Comparison of ENCODE assay signal across 1 cellular context in genomic region chr3:4643904-4644547, GRCh38.
TF ChIP-seq lines count a peak whose summit lies in the region.

No MANE protein-coding gene starts in this region.

TF ChIP-seq in K562, 482 proteins besides CTCF, POLR2A, EP300 and RAD21 (continued from another document and continues in another):
- TF ChIP-seq, protein P1, sequence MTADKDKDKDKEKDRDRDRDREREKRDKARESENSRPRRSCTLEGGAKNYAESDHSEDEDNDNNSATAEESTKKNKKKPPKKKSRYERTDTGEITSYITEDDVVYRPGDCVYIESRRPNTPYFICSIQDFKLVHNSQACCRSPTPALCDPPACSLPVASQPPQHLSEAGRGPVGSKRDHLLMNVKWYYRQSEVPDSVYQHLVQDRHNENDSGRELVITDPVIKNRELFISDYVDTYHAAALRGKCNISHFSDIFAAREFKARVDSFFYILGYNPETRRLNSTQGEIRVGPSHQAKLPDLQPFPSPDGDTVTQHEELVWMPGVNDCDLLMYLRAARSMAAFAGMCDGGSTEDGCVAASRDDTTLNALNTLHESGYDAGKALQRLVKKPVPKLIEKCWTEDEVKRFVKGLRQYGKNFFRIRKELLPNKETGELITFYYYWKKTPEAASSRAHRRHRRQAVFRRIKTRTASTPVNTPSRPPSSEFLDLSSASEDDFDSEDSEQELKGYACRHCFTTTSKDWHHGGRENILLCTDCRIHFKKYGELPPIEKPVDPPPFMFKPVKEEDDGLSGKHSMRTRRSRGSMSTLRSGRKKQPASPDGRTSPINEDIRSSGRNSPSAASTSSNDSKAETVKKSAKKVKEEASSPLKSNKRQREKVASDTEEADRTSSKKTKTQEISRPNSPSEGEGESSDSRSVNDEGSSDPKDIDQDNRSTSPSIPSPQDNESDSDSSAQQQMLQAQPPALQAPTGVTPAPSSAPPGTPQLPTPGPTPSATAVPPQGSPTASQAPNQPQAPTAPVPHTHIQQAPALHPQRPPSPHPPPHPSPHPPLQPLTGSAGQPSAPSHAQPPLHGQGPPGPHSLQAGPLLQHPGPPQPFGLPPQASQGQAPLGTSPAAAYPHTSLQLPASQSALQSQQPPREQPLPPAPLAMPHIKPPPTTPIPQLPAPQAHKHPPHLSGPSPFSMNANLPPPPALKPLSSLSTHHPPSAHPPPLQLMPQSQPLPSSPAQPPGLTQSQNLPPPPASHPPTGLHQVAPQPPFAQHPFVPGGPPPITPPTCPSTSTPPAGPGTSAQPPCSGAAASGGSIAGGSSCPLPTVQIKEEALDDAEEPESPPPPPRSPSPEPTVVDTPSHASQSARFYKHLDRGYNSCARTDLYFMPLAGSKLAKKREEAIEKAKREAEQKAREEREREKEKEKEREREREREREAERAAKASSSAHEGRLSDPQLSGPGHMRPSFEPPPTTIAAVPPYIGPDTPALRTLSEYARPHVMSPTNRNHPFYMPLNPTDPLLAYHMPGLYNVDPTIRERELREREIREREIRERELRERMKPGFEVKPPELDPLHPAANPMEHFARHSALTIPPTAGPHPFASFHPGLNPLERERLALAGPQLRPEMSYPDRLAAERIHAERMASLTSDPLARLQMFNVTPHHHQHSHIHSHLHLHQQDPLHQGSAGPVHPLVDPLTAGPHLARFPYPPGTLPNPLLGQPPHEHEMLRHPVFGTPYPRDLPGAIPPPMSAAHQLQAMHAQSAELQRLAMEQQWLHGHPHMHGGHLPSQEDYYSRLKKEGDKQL (CRISPR knock-in tag; IDR thresholded peaks at IDR 0.05; ENCODE audit: borderline replicate concordance), result no peak
- TF ChIP-seq SMARCA4 (IDR thresholded peaks at IDR 0.05) (peak; percentile 98), PBX2 (CRISPR knock-in tag; IDR thresholded peaks at IDR 0.05; ENCODE audit: low read depth) (no peak), PBX2 (tag; conservative IDR thresholded peaks at IDR 0.05; ENCODE audit: low read depth) (peak; percentile 90), MXI1 (IDR thresholded peaks at IDR 0.05; ENCODE audit: low read depth, low read length) (peak; percentile 73; the same call in 1 of the 2 replicates), ZNF780A (CRISPR knock-in tag; IDR thresholded peaks at IDR 0.05) (no peak), MTA1 (IDR thresholded peaks at IDR 0.05; ENCODE audit: borderline replicate concordance) (peak; percentile 92), ZNF384 (IDR thresholded peaks at IDR 0.05; ENCODE audit: low read depth, low read length) (peak; percentile 74; the same call in 1 of the 2 replicates), SAFB (IDR thresholded peaks at IDR 0.05; ENCODE audit: borderline replicate concordance, low read depth, low read length) (no peak), PHB2 (IDR thresholded peaks at IDR 0.05; ENCODE audit: low read depth) (peak; percentile 97), CBFA2T2 (conservative IDR thresholded peaks at IDR 0.05) (peak; percentile 98), ZBTB34 (CRISPR knock-in tag; IDR thresholded peaks at IDR 0.05) (no peak), SETDB1 (IDR thresholded peaks at IDR 0.05; ENCODE audit: low read length) (no peak), HOXB6 (CRISPR knock-in tag; IDR thresholded peaks at IDR 0.05; ENCODE audit: borderline replicate concordance) (no peak), MBD2 (IDR thresholded peaks at IDR 0.05; ENCODE audit: borderline replicate concordance, low read depth) (peak; percentile 74), NONO (IDR thresholded peaks at IDR 0.05; ENCODE audit: low read depth in 2 of 2, low read length in 1 of 2) (peak in 1 of 2 experiments; percentile 88; a peak in 1 of 4 replicates), ATF1 (CRISPR knock-in tag; IDR thresholded peaks at IDR 0.05) (no peak), ATF1 (tag; IDR thresholded peaks at IDR 0.05) (peak; percentile 80), XRCC3 (IDR thresholded peaks at IDR 0.05) (no peak), SREBF2 (CRISPR knock-in tag; IDR thresholded peaks at IDR 0.05) (no peak), ZNF175 (CRISPR knock-in tag; IDR thresholded peaks at IDR 0.05; ENCODE audit: low read depth) (no peak), JUN (IDR thresholded peaks at IDR 0.05; ENCODE audit: borderline replicate concordance, low read depth, low read length) (no peak), JUN (CRISPR knock-in tag; IDR thresholded peaks at IDR 0.05; ENCODE audit: borderline replicate concordance) (peak; percentile 81; the same call in 1 of the 2 replicates), HDAC1 (IDR thresholded peaks at IDR 0.05) (peak; percentile 81 to 96; a peak in 3 of 4 replicates), USF1 (CRISPR knock-in tag; IDR thresholded peaks at IDR 0.05) (peak; percentile 39; the same call in 1 of the 2 replicates), ATF7 (IDR thresholded peaks at IDR 0.05) (peak; percentile 95), MBD1 (CRISPR knock-in tag; IDR thresholded peaks at IDR 0.05) (no peak), MEIS2 (IDR thresholded peaks at IDR 0.05; ENCODE audit: partially characterized antibody) (peak; percentile 98), TRIM24 (IDR thresholded peaks at IDR 0.05) (peak; percentile 92 to 94), E2F4 (CRISPR knock-in tag; IDR thresholded peaks at IDR 0.05; ENCODE audit: low read depth) (no peak), CREB5 (CRISPR knock-in tag; IDR thresholded peaks at IDR 0.05) (no peak), ZEB2 (IDR thresholded peaks at IDR 0.05) (peak; percentile 99), NCOR1 (IDR thresholded peaks at IDR 0.05) (peak; percentile 99), ZBTB2 (IDR thresholded peaks at IDR 0.05) (peak; percentile 89), ZNF311 (CRISPR knock-in tag; IDR thresholded peaks at IDR 0.05) (no peak), DMBX1 (CRISPR knock-in tag; IDR thresholded peaks at IDR 0.05; ENCODE audit: borderline replicate concordance) (peak; percentile 91), BRD9 (IDR thresholded peaks at IDR 0.05; ENCODE audit: low read depth, partially characterized antibody) (peak; percentile 47), HMGN3 (IDR thresholded peaks at IDR 0.05; ENCODE audit: borderline replicate concordance, extremely low read depth, insufficient read length, low read depth, low read length) (peak; percentile 60)
- TF ChIP-seq, protein P2, sequence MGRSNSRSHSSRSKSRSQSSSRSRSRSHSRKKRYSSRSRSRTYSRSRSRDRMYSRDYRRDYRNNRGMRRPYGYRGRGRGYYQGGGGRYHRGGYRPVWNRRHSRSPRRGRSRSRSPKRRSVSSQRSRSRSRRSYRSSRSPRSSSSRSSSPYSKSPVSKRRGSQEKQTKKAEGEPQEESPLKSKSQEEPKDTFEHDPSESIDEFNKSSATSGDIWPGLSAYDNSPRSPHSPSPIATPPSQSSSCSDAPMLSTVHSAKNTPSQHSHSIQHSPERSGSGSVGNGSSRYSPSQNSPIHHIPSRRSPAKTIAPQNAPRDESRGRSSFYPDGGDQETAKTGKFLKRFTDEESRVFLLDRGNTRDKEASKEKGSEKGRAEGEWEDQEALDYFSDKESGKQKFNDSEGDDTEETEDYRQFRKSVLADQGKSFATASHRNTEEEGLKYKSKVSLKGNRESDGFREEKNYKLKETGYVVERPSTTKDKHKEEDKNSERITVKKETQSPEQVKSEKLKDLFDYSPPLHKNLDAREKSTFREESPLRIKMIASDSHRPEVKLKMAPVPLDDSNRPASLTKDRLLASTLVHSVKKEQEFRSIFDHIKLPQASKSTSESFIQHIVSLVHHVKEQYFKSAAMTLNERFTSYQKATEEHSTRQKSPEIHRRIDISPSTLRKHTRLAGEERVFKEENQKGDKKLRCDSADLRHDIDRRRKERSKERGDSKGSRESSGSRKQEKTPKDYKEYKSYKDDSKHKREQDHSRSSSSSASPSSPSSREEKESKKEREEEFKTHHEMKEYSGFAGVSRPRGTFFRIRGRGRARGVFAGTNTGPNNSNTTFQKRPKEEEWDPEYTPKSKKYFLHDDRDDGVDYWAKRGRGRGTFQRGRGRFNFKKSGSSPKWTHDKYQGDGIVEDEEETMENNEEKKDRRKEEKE (IDR thresholded peaks at IDR 0.05; ENCODE audit: borderline replicate concordance in 1 of 2, control insufficient read depth in 1 of 2, low read depth in 2 of 2, low read length in 1 of 2), result peak in 1 of 2 experiments; percentile 92; a peak in 1 of 4 replicates
- TF ChIP-seq, protein P3, sequence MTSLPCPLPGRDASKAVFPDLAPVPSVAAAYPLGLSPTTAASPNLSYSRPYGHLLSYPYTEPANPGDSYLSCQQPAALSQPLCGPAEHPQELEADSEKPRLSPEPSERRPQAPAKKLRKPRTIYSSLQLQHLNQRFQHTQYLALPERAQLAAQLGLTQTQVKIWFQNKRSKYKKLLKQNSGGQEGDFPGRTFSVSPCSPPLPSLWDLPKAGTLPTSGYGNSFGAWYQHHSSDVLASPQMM (CRISPR knock-in tag; IDR thresholded peaks at IDR 0.05), result no peak
